ENCODE assay signal across 9 cellular contexts in the genomic region with DNA sequence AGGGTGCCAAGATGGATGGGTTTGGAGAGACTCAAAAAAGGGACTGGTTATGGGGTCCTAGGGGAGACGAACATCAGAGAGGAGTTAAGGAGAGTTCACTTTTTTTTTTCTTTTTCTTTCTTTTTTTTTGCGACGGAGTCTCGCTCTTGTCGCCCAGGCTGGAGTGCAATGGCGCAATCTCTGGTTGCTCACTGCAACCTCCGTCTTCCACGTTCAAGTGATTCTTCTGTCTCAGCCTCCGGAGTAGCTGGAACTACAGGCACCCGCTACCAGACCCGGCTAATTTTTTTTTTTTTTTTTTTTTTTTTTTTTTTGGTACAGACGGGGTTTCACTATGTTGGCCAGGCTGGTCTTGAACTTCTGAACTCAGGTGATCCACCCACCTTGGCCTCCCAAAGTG. TPM values are rescaled to one million over a fixed set of nuclear protein-coding genes. Genes with fewer than 3 reads are reported as not detected.
DNase-seq lines count a peak whose midpoint lies in the region; ATAC-seq, FAIRE-seq and TF ChIP-seq lines count a peak whose summit lies in the region.
"Had no signal": no experiment of that assay in that cellular context is flagged by ENCODE, and none has a peak within 500 bp of the region (broad histone marks: within the 10 kb centered on the region; RNA-seq: fewer than 3 reads in every experiment).

No MANE protein-coding gene starts in this region.

- H3K9me3 Mint-ChIP-seq in CD8-positive, alpha-beta T cell: no peaks in the 10 kb centered on the region

- H4K91ac ChIP-seq in H1 (replicated peaks; ENCODE audit: insufficient read length, low read length): peak overlapping the region; percentile 97

- no peaks in the 10 kb centered on the region for H3K9me3 ChIP-seq in CD8-positive, alpha-beta T cell (ENCODE audit: low read length)
- H3K9me3 ChIP-seq in H1 (ENCODE audit: insufficient read depth in 2 of 2, low read depth in 1 of 2, low read length in 1 of 2): no peaks in the 10 kb centered on the region
- no peaks in the 10 kb centered on the region for H3K9me3 ChIP-seq in osteoblast (ENCODE audit: low read depth, low read length)

- H3K4me3 ChIP-seq in CD8-positive, alpha-beta T cell (ENCODE audit: low read depth, low read length): peak overlapping the region; percentile 58
- H3K4me3 ChIP-seq in H1 (ENCODE audit: extremely low read depth in 1 of 4, insufficient read depth in 2 of 4, low read depth in 3 of 4, low read length in 4 of 4) (peak overlapping the region; percentile 65 to 88 (median 76)), osteoblast (ENCODE audit: insufficient read depth, low read length) (peak overlapping the region; percentile 59)

- TF ChIP-seq EP300 in H1 (IDR thresholded peaks at IDR 0.05; ENCODE audit: borderline replicate concordance in 1 of 2, low read depth in 2 of 2, low read length in 2 of 2): no peak

- DNase-seq in CD8-positive, alpha-beta T cell: no peak
- DNase-seq in NCI-H69 (lab: John Stamatoyannopoulos, UW) (peak; percentile 41), H1 (ENCODE audit: low read depth in 1 of 2, low spot score in 2 of 2) (no peak), osteoblast (ENCODE audit: insufficient read length, low spot score, missing footprints) (no peak), NCI-H226 (no peak), NCI-H526 treated with DMSO at 0.1 percent for 48 hours (lab: John Stamatoyannopoulos, UW) (no peak)
- no peak for DNase-seq in stimulated activated CD4-positive, alpha-beta T cell treated with anti-CD3 and anti-CD28 coated beads, Interleukin-12 subunit alpha, Interleukin-12 subunit beta, amount 100 ng/mL, for 4 hours

- no peak for TF ChIP-seq POLR2A in H1 (IDR thresholded peaks at IDR 0.05; ENCODE audit: control extremely low read depth in 1 of 2, low read depth in 2 of 2, low read length in 2 of 2)

- peak overlapping the region; percentile 93 for H3K18ac ChIP-seq in H1 (ENCODE audit: extremely low read depth, low read length)

- peak overlapping the region; percentile 91 for H3K4ac ChIP-seq in H1 (replicated peaks; ENCODE audit: insufficient read length, low read depth, low read length)

- no peak overlapping the region for H3K27ac Mint-ChIP-seq in CD8-positive, alpha-beta T cell

- peak overlapping the region; percentile 35; the same call in 1 of the 2 replicates for H2BK12ac ChIP-seq in H1 (ENCODE audit: low read depth, low read length)

- H4K5ac ChIP-seq in H1 (ENCODE audit: insufficient read length, low read depth, low read length): peak overlapping the region; percentile 68

- TF ChIP-seq CTCF in CD8-positive, alpha-beta T cell (IDR thresholded peaks at IDR 0.05): no peak
- TF ChIP-seq CTCF in H1 (IDR thresholded peaks at IDR 0.05; ENCODE audit: control extremely low read depth in 1 of 3, insufficient read depth in 1 of 3, low read depth in 1 of 3, low read length in 3 of 3): no peak
- TF ChIP-seq CTCF in osteoblast (IDR thresholded peaks at IDR 0.05; ENCODE audit: extremely low read depth, low read depth, low read length): no peak

- H2BK20ac ChIP-seq in H1 (ENCODE audit: low read length): no peak overlapping the region

- H3K56ac ChIP-seq in H1 (replicated peaks; ENCODE audit: insufficient read length, low read depth, low read length): no peak overlapping the region

- peak overlapping the region; percentile 78 for H3K4me3 Mint-ChIP-seq in CD8-positive, alpha-beta T cell

- CTCF ChIA-PET in CD8-positive, alpha-beta T cell (lab: Charles Lee): interaction anchor here (1.1 to 3.6 kb wide), 2 partner anchors 13 to 28 kb away, joined by 3 to 25 read pairs; a partner anchor contains a TSS
- CTCF ChIA-PET in H1 (lab: Charles Lee; ENCODE audit: partially characterized antibody): interaction anchor here (0.8 to 14.5 kb wide), 13 partner anchors 12 to 166 kb away, joined by 3 to 157 read pairs (median 5); a partner anchor contains a TSS

- FAIRE-seq in H1 (lab: Jason Lieb, UNC): no peak
- FAIRE-seq: GM18507 had no signal

- no peak overlapping the region for H3K23ac ChIP-seq in H1 (ENCODE audit: insufficient read length)

- peak overlapping the region in 3 of 4 experiments; percentile 56 to 82 (median 78); a peak in 5 of 7 replicates for H3K9ac ChIP-seq in H1 (replicated peaks in 1 of 4; ENCODE audit: extremely low read depth in 1 of 4, low read depth in 3 of 4, low read length in 3 of 4)

- H3K27me3 Mint-ChIP-seq in CD8-positive, alpha-beta T cell (ENCODE audit: low read depth): peaks cover 20% of the 10 kb centered on the region

- no peak overlapping the region for H3K14ac ChIP-seq in H1 (ENCODE audit: insufficient read length)

- POLR2A ChIA-PET in CD8-positive, alpha-beta T cell (lab: Charles Lee): interaction anchor here (0.7 kb wide), 1 partner anchor 152 kb away, joined by 3 read pairs; no protein-coding TSS in a partner anchor
- POLR2A ChIA-PET in H1 (lab: Charles Lee; ENCODE audit: partially characterized antibody): interaction anchor here (0.7 to 3.1 kb wide), 23 partner anchors 9 to 180 kb away, joined by 3 to 37 read pairs (median 5); a partner anchor contains a TSS

- no peak overlapping the region for H3K27ac ChIP-seq in CD8-positive, alpha-beta T cell (ENCODE audit: low read depth, low read length)
- H3K27ac ChIP-seq in H1 (ENCODE audit: low read depth, low read length): peak overlapping the region; percentile 82; the same call in 1 of the 2 replicates
- H3K27ac ChIP-seq in osteoblast (ENCODE audit: low read depth, low read length): no peak overlapping the region

- no peak overlapping the region for H2BK15ac ChIP-seq in H1 (ENCODE audit: low read length)

- no peak overlapping the region for H2BK120ac ChIP-seq in H1 (replicated peaks; ENCODE audit: low read depth, low read length)

- intact Hi-C loops in CD8-positive, alpha-beta T cell (cut with DNase I, micrococcal nuclease): no loop called here

- peak overlapping the region; percentile 88; the same call in 1 of the 2 replicates for H2BK5ac ChIP-seq in H1 (ENCODE audit: low read depth, low read length)

- H3K4me2 ChIP-seq in H1 (ENCODE audit: insufficient read depth in 1 of 2, low read depth in 2 of 2, low read length in 2 of 2) (peak overlapping the region; percentile 85 to 96), osteoblast (ENCODE audit: insufficient read depth, low read length) (peak overlapping the region; percentile 77)

- no peak overlapping the region for H2AK5ac ChIP-seq in H1 (ENCODE audit: low read depth, low read length)

- ATAC-seq in CD8-positive, alpha-beta T cell: no peak
- no peak for ATAC-seq in GM21360 (IDR thresholded peaks at IDR 0.05; ENCODE audit: unreplicated experiment)

- H2AFZ ChIP-seq in H1 (ENCODE audit: low read length): no peak overlapping the region
- H2AFZ ChIP-seq in osteoblast (ENCODE audit: low read length): peak overlapping the region; percentile 76

- H3K4me1 ChIP-seq in CD8-positive, alpha-beta T cell (ENCODE audit: insufficient read depth, low read length): peaks cover 8% of the 10 kb centered on the region
- H3K4me1 ChIP-seq in H1 (replicated peaks in 1 of 4; ENCODE audit: control insufficient read depth in 3 of 4, insufficient read depth in 4 of 4, low read length in 3 of 4) (peaks cover 0 to 26% (median 15%) of the 10 kb centered on the region in 4 experiments; a peak in 6 of 7 replicates), osteoblast (ENCODE audit: insufficient read depth, low read length) (peaks cover 16% of the 10 kb centered on the region)

- peak overlapping the region; percentile 97; the same call in 1 of the 2 replicates for H4K8ac ChIP-seq in H1 (ENCODE audit: extremely low read depth, insufficient read depth, low read length)

- no peaks in the 10 kb centered on the region for H3K27me3 ChIP-seq in CD8-positive, alpha-beta T cell (ENCODE audit: insufficient read depth, low read length)
- H3K27me3 ChIP-seq in H1 (replicated peaks in 1 of 4; ENCODE audit: control insufficient read depth in 3 of 4, extremely low read depth in 1 of 4, insufficient read depth in 3 of 4, low read length in 3 of 4) (peaks cover 0 to 2% (median 0%) of the 10 kb centered on the region in 4 experiments; a peak in 1 of 7 replicates), osteoblast (ENCODE audit: insufficient read depth, low read length) (peaks cover 37% of the 10 kb centered on the region)

- H3K36me3 Mint-ChIP-seq in CD8-positive, alpha-beta T cell: no peaks in the 10 kb centered on the region

- peaks cover 24% of the 10 kb centered on the region for H3K79me1 ChIP-seq in H1 (ENCODE audit: low read depth, low read length)

- peaks cover 11% of the 10 kb centered on the region for H3K4me1 Mint-ChIP-seq in CD8-positive, alpha-beta T cell (ENCODE audit: low read depth)

- WGBS in H1 (ENCODE audit: extremely low coverage in 1 of 2, insufficient coverage in 1 of 2, insufficient read length in 1 of 2, insufficient replicate concordance in 2 of 2, low coverage in 1 of 2, low lambda C conversion rate in 2 of 2, missing lambda C conversion rate in 1 of 2), 2 experiments: 33% methylated on average over 11 of the region's 12 CpGs; no CpG with 5 or more reads in 1 of the 2 experiments

- no peak for TF ChIP-seq RAD21 in H1 (IDR thresholded peaks at IDR 0.05 in 1 of 2, conservative IDR thresholded peaks at IDR 0.05 in 1 of 2; ENCODE audit: low read depth in 2 of 2, low read length in 2 of 2)

- no peaks in the 10 kb centered on the region for H3K36me3 ChIP-seq in CD8-positive, alpha-beta T cell (ENCODE audit: insufficient read depth, low read length)
- H3K36me3 ChIP-seq in H1 (ENCODE audit: control insufficient read depth in 2 of 4, insufficient read depth in 4 of 4, low read length in 3 of 4) (peaks cover 0 to 17% (median under 1%) of the 10 kb centered on the region in 4 experiments; a peak in 4 of 8 replicates), osteoblast (ENCODE audit: insufficient read depth, low read length) (no peaks in the 10 kb centered on the region)

- peaks cover 0 to 48% of the 10 kb centered on the region in 2 experiments; a peak in 3 of 4 replicates for H3K79me2 ChIP-seq in H1 (ENCODE audit: control insufficient read depth in 1 of 2, insufficient read depth in 2 of 2, low read length in 2 of 2)
- no peaks in the 10 kb centered on the region for H3K79me2 ChIP-seq in osteoblast (ENCODE audit: insufficient read depth, low read length)

- H4K20me1 ChIP-seq in H1 (replicated peaks in 1 of 2; ENCODE audit: control insufficient read depth in 1 of 2, insufficient read depth in 2 of 2, low read length in 2 of 2): peaks cover 5 to 18% of the 10 kb centered on the region in 2 experiments
- H4K20me1 ChIP-seq in osteoblast (ENCODE audit: insufficient read depth, low read length): no peaks in the 10 kb centered on the region

- peaks cover 13% of the 10 kb centered on the region for H3K23me2 ChIP-seq in H1 (ENCODE audit: low read depth, low read length)

RNA-seq across cellular contexts. Expression of a gene that starts 1.2 kb away (rescaled TPM):
- under 1 TPM; 0.14 to 0.54 TPM for total RNA-seq in CD8-positive, alpha-beta T cell
- 117 TPM in 2 replicates for total RNA-seq in H1 (2021; fragmentation: NEBNext Ultra II Directional; extraction: Animal tissue kit (Norgen Biotek cat#: 25700))
- polyA plus RNA-seq in H1 (2011; rRNA removed): 155 and 266 TPM in 2 replicates
- 84.0 TPM for polyA plus RNA-seq in H1 (2011; cell fraction: cytosol; rRNA removed)
- polyA plus RNA-seq in H1 (2011; cell fraction: nucleus; rRNA removed): 163 TPM
- 64.9 to 131 TPM (median 112 TPM) in 4 replicates for polyA plus RNA-seq in H1 (2012, experiment 1 of 2)
- polyA plus RNA-seq in H1 (2012, experiment 2 of 2): 126 TPM
- 164 TPM for polyA plus RNA-seq in H1 (2013, experiment 1 of 2)
- polyA plus RNA-seq in H1 (2013, experiment 2 of 2): 165 TPM
- 85.9 and 106 TPM in 2 replicates for polyA minus RNA-seq in H1 (2011; rRNA and poly(A)+ RNA removed)
- polyA minus RNA-seq in H1 (2011; cell fraction: cytosol; rRNA and poly(A)+ RNA removed): 91.7 TPM
- polyA minus RNA-seq in H1 (2011; cell fraction: nucleus; rRNA and poly(A)+ RNA removed): 80.2 TPM
- total RNA-seq in osteoblast: 0.72 and 0.88 TPM in 2 replicates

RNA-seq across cellular contexts. Expression of a gene that starts 16.5 kb away (rescaled TPM):
- not detected for total RNA-seq in CD8-positive, alpha-beta T cell
- not detected in 2 replicates for total RNA-seq in H1 (2021; fragmentation: NEBNext Ultra II Directional; extraction: Animal tissue kit (Norgen Biotek cat#: 25700))
- not detected in 2 replicates for polyA plus RNA-seq in H1 (2011; rRNA removed)
- polyA plus RNA-seq in H1 (2011; cell fraction: cytosol; rRNA removed): not detected
- not detected for polyA plus RNA-seq in H1 (2011; cell fraction: nucleus; rRNA removed)
- not detected in 4 replicates for polyA plus RNA-seq in H1 (2012, experiment 1 of 2)
- not detected for polyA plus RNA-seq in H1 (2012, experiment 2 of 2)
- polyA plus RNA-seq in H1 (2013, experiment 1 of 2): not detected
- polyA plus RNA-seq in H1 (2013, experiment 2 of 2): not detected
- not detected in 2 replicates for polyA minus RNA-seq in H1 (2011; rRNA and poly(A)+ RNA removed)
- polyA minus RNA-seq in H1 (2011; cell fraction: cytosol; rRNA and poly(A)+ RNA removed): not detected
- polyA minus RNA-seq in H1 (2011; cell fraction: nucleus; rRNA and poly(A)+ RNA removed): not detected
- total RNA-seq in osteoblast: not detected in 2 replicates

RNA-seq across cellular contexts. Expression of a gene that starts 29.0 kb away (rescaled TPM):
- under 1 TPM; 0.24 to 0.25 TPM for total RNA-seq in CD8-positive, alpha-beta T cell
- 2.4 and 2.7 TPM in 2 replicates for total RNA-seq in H1 (2021; fragmentation: NEBNext Ultra II Directional; extraction: Animal tissue kit (Norgen Biotek cat#: 25700))
- 1.5 and 2.2 TPM in 2 replicates for polyA plus RNA-seq in H1 (2011; rRNA removed)
- polyA plus RNA-seq in H1 (2011; cell fraction: cytosol; rRNA removed): 2.8 TPM
- polyA plus RNA-seq in H1 (2011; cell fraction: nucleus; rRNA removed): 2.0 TPM
- polyA plus RNA-seq in H1 (2012, experiment 1 of 2): 3.6 to 3.9 TPM (median 3.7 TPM) in 4 replicates
- 2.3 TPM for polyA plus RNA-seq in H1 (2012, experiment 2 of 2)
- 1.5 TPM for polyA plus RNA-seq in H1 (2013, experiment 1 of 2)
- 1.4 TPM for polyA plus RNA-seq in H1 (2013, experiment 2 of 2)
- polyA minus RNA-seq in H1 (2011; rRNA and poly(A)+ RNA removed): 1.3 and 1.5 TPM in 2 replicates
- 2.4 TPM for polyA minus RNA-seq in H1 (2011; cell fraction: cytosol; rRNA and poly(A)+ RNA removed)
- polyA minus RNA-seq in H1 (2011; cell fraction: nucleus; rRNA and poly(A)+ RNA removed): 2.9 TPM
- total RNA-seq in osteoblast: 0.36 TPM in 1 of 2 replicates, not detected in the other

RNA-seq across cellular contexts. Expression of a gene that starts 37.8 kb away (rescaled TPM):
- 10 to 100 TPM; 11.2 to 11.9 TPM for total RNA-seq in CD8-positive, alpha-beta T cell
- 39.5 and 43.8 TPM in 2 replicates for total RNA-seq in H1 (2021; fragmentation: NEBNext Ultra II Directional; extraction: Animal tissue kit (Norgen Biotek cat#: 25700))
- polyA plus RNA-seq in H1 (2011; rRNA removed): 45.4 and 47.2 TPM in 2 replicates
- polyA plus RNA-seq in H1 (2011; cell fraction: cytosol; rRNA removed): 58.5 TPM
- polyA plus RNA-seq in H1 (2011; cell fraction: nucleus; rRNA removed): 40.6 TPM
- polyA plus RNA-seq in H1 (2012, experiment 1 of 2): 46.9 to 61.4 TPM (median 54.1 TPM) in 4 replicates
- 25.1 TPM for polyA plus RNA-seq in H1 (2012, experiment 2 of 2)
- polyA plus RNA-seq in H1 (2013, experiment 1 of 2): 57.1 TPM
- polyA plus RNA-seq in H1 (2013, experiment 2 of 2): 51.5 TPM
- 26.1 and 28.2 TPM in 2 replicates for polyA minus RNA-seq in H1 (2011; rRNA and poly(A)+ RNA removed)
- 26.9 TPM for polyA minus RNA-seq in H1 (2011; cell fraction: cytosol; rRNA and poly(A)+ RNA removed)
- 10.4 TPM for polyA minus RNA-seq in H1 (2011; cell fraction: nucleus; rRNA and poly(A)+ RNA removed)
- 14.8 and 15.6 TPM in 2 replicates for total RNA-seq in osteoblast

RNA-seq across cellular contexts. Expression of a gene that starts 38.1 kb away (rescaled TPM):
- 10 to 100 TPM in 1 of 2 experiments, 1 to 10 TPM in 1; 9.6 to 11.0 TPM for total RNA-seq in CD8-positive, alpha-beta T cell
- total RNA-seq in H1 (2021; fragmentation: NEBNext Ultra II Directional; extraction: Animal tissue kit (Norgen Biotek cat#: 25700)): 10.7 and 11.2 TPM in 2 replicates
- 21.8 and 23.7 TPM in 2 replicates for polyA plus RNA-seq in H1 (2011; rRNA removed)
- polyA plus RNA-seq in H1 (2011; cell fraction: cytosol; rRNA removed): 29.4 TPM
- polyA plus RNA-seq in H1 (2011; cell fraction: nucleus; rRNA removed): 40.8 TPM
- 11.4 to 14.9 TPM (median 14.1 TPM) in 4 replicates for polyA plus RNA-seq in H1 (2012, experiment 1 of 2)
- 15.7 TPM for polyA plus RNA-seq in H1 (2012, experiment 2 of 2)
- polyA plus RNA-seq in H1 (2013, experiment 1 of 2): 8.8 TPM
- polyA plus RNA-seq in H1 (2013, experiment 2 of 2): 7.9 TPM
- polyA minus RNA-seq in H1 (2011; rRNA and poly(A)+ RNA removed): 15.7 and 27.7 TPM in 2 replicates
- 11.6 TPM for polyA minus RNA-seq in H1 (2011; cell fraction: cytosol; rRNA and poly(A)+ RNA removed)
- 13.3 TPM for polyA minus RNA-seq in H1 (2011; cell fraction: nucleus; rRNA and poly(A)+ RNA removed)
- total RNA-seq in osteoblast: 17.4 and 18.0 TPM in 2 replicates

Comparison
In these comparisons a context has a peak if more than half of its experiments do, and no peak if none do; other contexts are left out.
1. RNA of a gene that starts 1.2 kb away (total RNA-seq): 117 TPM in H1; 0.72 to 0.88 TPM in osteoblast and 0.14 to 0.54 TPM in CD8-positive, alpha-beta T cell; every median in the first group is over 10 times any median in the second.
2. Peak in every context shown above with its lines, with median percentiles within 50 percentile points of each other: H3K4me3 ChIP-seq.